8 cellular contexts compared by ENCODE assay signal in the genomic region with DNA sequence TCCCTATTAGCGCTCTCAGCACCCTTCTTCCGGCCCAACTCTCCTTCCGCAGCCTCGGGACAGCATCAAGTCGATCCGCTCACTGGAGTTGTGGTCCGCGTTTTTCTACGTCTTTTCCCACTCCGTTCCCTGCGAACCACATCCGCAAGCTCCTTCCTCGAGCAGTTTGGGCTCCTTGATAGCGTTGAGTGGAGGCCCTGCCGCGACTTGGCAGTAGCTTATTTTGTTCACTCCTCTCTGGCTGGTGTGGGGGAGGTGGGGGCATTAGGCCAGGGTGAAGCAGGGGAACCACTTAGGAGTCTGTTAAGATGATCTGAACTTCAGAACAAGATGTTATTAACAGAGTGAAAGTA. TPM values are rescaled to one million over a fixed set of nuclear protein-coding genes. Genes with fewer than 3 reads are reported as not detected.
A peak's percentile ranks its signal among the peaks of the same experiment; 100 is the strongest.
DNase-seq lines count a peak whose midpoint lies in the region; ATAC-seq and TF ChIP-seq lines count a peak whose summit lies in the region.
"Not testable (repeated sequence)": the region's sequence is repeated elsewhere in the genome, so short reads cannot be mapped to it uniquely, and the experiment has no call there.

No MANE protein-coding gene starts in this region.

- no CpG with 5 or more reads among the region's 16 CpGs for WGBS in lung, 2 donors

- H3K36me3 ChIP-seq in lung (ENCODE audit: control insufficient read depth in 2 of 2, insufficient read depth in 2 of 2, low read length in 2 of 2) = not testable (repeated sequence)

- H3K4me1 Mint-ChIP-seq in WTC11; effector memory CD8-positive, alpha-beta T cell (ENCODE audit: low read depth in 2 of 2); stimulated activated naive CD8-positive, alpha-beta T cell treated with anti-CD3 and anti-CD28 coated beads, Interleukin-15, amount 100 ng/mL, for 72 hours: not testable (repeated sequence)

- ATAC-seq in GM18511 (IDR thresholded peaks at IDR 0.05; ENCODE audit: unreplicated experiment) (peak; percentile 44), GM19452 (IDR thresholded peaks at IDR 0.05; ENCODE audit: unreplicated experiment) (peak; percentile 40), HG02763 (IDR thresholded peaks at IDR 0.05; ENCODE audit: unreplicated experiment) (peak; percentile 9), HG03354 (IDR thresholded peaks at IDR 0.05; ENCODE audit: poor library complexity, severe bottlenecking, unreplicated experiment) (peak; percentile 48), WTC11 (peak; percentile 38), lung (ENCODE audit: insufficient read depth, low FRiP score) (peak; percentile 29)
- ATAC-seq in effector memory CD8-positive, alpha-beta T cell (replicated peaks) = peak; percentile 53
- ATAC-seq in stimulated activated naive CD8-positive, alpha-beta T cell treated with anti-CD3 and anti-CD28 coated beads, Interleukin-15, amount 100 ng/mL, for 72 hours = peak; percentile 60

- not testable (repeated sequence) for H3K9me3 Mint-ChIP-seq in WTC11; effector memory CD8-positive, alpha-beta T cell; stimulated activated naive CD8-positive, alpha-beta T cell treated with anti-CD3 and anti-CD28 coated beads, Interleukin-15, amount 100 ng/mL, for 72 hours

- not testable (repeated sequence) for H3K4me3 Mint-ChIP-seq in WTC11; effector memory CD8-positive, alpha-beta T cell; stimulated activated naive CD8-positive, alpha-beta T cell treated with anti-CD3 and anti-CD28 coated beads, Interleukin-15, amount 100 ng/mL, for 72 hours

- H3K27me3 Mint-ChIP-seq in WTC11 (ENCODE audit: low read depth); effector memory CD8-positive, alpha-beta T cell; stimulated activated naive CD8-positive, alpha-beta T cell treated with anti-CD3 and anti-CD28 coated beads, Interleukin-15, amount 100 ng/mL, for 72 hours: not testable (repeated sequence)

- POLR2A ChIA-PET in WTC11 (lab: Charles Lee) = not testable (repeated sequence)

- H3K27ac Mint-ChIP-seq in WTC11; effector memory CD8-positive, alpha-beta T cell; stimulated activated naive CD8-positive, alpha-beta T cell treated with anti-CD3 and anti-CD28 coated beads, Interleukin-15, amount 100 ng/mL, for 72 hours: not testable (repeated sequence)

- H3K36me3 Mint-ChIP-seq in WTC11; effector memory CD8-positive, alpha-beta T cell (ENCODE audit: insufficient read depth): not testable (repeated sequence)

- H3K9me3 ChIP-seq in lung (ENCODE audit: control insufficient read depth in 2 of 2, insufficient read depth in 1 of 2, low read length in 1 of 2) = not testable (repeated sequence)

- not testable (repeated sequence) for DNase-seq in WTC11 (ENCODE audit: low spot score); effector memory CD8-positive, alpha-beta T cell; lung (ENCODE audit: low spot score); stimulated activated naive CD8-positive, alpha-beta T cell treated with anti-CD3 and anti-CD28 coated beads, Interleukin-15, amount 100 ng/mL, for 72 hours

- not testable (repeated sequence) for TF ChIP-seq CTCF in WTC11 (IDR thresholded peaks at IDR 0.05); lung (IDR thresholded peaks at IDR 0.05; ENCODE audit: control extremely low read depth, extremely low read depth)

- not testable (repeated sequence) for H3K4me3 ChIP-seq in lung

- CTCF ChIA-PET in WTC11 (lab: Charles Lee) = not testable (repeated sequence)

- not testable (repeated sequence) for H3K27ac ChIP-seq in lung (ENCODE audit: low read depth in 1 of 2, low read length in 1 of 2)

- H3K4me1 ChIP-seq in lung (ENCODE audit: control insufficient read depth in 2 of 2, insufficient read depth in 2 of 2, low read length in 2 of 2) = not testable (repeated sequence)

- not testable (repeated sequence) for H3K27me3 ChIP-seq in lung (ENCODE audit: control insufficient read depth, insufficient read depth)

RNA-seq across cellular contexts. Expression of gene SMN2, which starts 0.3 kb away (rescaled TPM):
- total RNA-seq in WTC11 (2021) (90.9 to 128 TPM (median 94.5 TPM) in 3 replicates), lung (10 to 100 TPM; 27.0 to 60.2 TPM)
- 10 to 100 TPM; 14.2 to 20.7 TPM for polyA plus RNA-seq in lung

RNA-seq across cellular contexts. Expression of gene SERF1B, which starts 24.7 kb away (rescaled TPM):
- total RNA-seq in WTC11 (2021) (58.9 to 67.1 TPM (median 60.4 TPM) in 3 replicates), lung (10 to 100 TPM; 16.5 to 45.8 TPM)
- polyA plus RNA-seq in lung = 10 to 100 TPM; 30.1 to 34.6 TPM

Comparison
In these comparisons a context has a peak if more than half of its experiments do, and no peak if none do; other contexts are left out.
1. ATAC-seq: peak in every context shown above with its lines; median percentile 60 in stimulated activated naive CD8-positive, alpha-beta T cell treated with anti-CD3 and anti-CD28 coated beads, Interleukin-15, amount 100 ng/mL, for 72 hours; 53 in effector memory CD8-positive, alpha-beta T cell; 48 in HG03354; 44 in GM18511; 40 in GM19452; 38 in WTC11; 29 in lung; 9 in HG02763.